Comparison of ENCODE assay signal across 1 cellular context in the genomic region with DNA sequence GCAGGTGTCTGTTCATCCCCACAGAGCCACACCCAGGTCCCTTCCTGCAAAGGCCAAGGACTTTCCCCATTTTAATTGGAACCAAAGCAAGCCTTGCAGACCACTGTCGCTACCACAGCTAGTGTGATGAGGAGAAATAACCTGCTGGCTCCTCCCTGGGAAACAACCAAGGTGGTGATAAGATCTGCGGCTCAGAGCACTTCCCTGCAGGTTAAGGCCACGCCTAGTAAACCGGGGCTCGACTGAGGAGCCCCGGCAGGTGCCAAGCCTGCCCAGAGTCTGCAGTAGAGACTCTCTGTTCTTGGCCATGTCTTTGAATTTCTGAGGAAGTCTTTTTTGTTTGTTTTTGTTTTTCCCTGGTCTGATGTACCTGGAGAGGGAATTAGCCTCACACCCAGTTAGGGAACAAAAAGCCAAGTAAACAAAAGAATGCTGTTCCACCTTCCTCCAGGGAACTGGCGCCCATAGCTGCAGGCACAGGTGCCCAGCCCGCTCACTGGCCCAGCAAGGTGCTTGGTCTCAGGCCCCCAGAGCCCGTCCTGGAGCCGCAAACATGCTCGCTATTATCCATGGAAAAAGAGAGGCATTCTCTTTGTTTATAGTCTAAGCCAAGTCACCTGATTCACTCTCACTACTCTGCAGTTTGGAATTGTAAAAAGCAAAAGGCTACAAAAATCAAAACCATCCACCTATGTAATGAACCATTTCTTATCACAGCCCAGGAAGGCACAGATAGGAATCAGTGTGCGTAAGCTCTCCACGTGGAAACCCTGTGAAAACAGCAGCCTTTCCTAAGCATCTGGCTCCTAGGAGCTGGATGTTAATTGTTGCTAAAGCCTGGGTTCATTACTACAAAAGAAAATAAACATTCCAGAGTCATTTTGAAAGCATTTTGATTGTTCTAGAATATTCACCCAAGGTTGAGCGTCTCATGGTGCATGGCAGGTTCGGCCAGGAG.
TF ChIP-seq lines count a peak whose summit lies in the region.

No MANE protein-coding gene starts in this region.

TF ChIP-seq in HepG2, 621 proteins besides CTCF, POLR2A, EP300 and RAD21:
- TF ChIP-seq ZNF737 (CRISPR knock-in tag; IDR thresholded peaks at IDR 0.05; ENCODE audit: borderline replicate concordance): no peak
- no peak for TF ChIP-seq ARNT (IDR thresholded peaks at IDR 0.05)
- no peak for TF ChIP-seq PRMT3 (CRISPR knock-in tag; IDR thresholded peaks at IDR 0.05; ENCODE audit: borderline replicate concordance, low read depth)
